21 cellular contexts compared by ENCODE assay signal in genomic region chr16:89388536-89388935, GRCh38.
DNase-seq lines count a peak whose midpoint lies in the region; ATAC-seq, FAIRE-seq and TF ChIP-seq lines count a peak whose summit lies in the region.
"Had no signal": no experiment of that assay in that cellular context is flagged by ENCODE, and none has a peak within 500 bp of the region (broad histone marks: within the 10 kb centered on the region; RNA-seq: fewer than 3 reads in every experiment).

No MANE protein-coding gene starts in this region.

- TF ChIP-seq RAD21 in K562 (CRISPR knock-in tag; conservative IDR thresholded peaks at IDR 0.05 in 1 of 2, IDR thresholded peaks at IDR 0.05 in 1 of 2) = no peak

- no peak overlapping the region for H3K27ac ChIP-seq in CD8-positive, alpha-beta memory T cell (ENCODE audit: low read depth, low read length)
- H3K27ac ChIP-seq in K562 (ENCODE audit: extremely low read depth, low read depth, low read length) (no peak overlapping the region; the same call in 2 of the 3 replicates), osteoblast (ENCODE audit: low read depth, low read length) (no peak overlapping the region), uterus (no peak overlapping the region)
- H3K27ac ChIP-seq: A549, HL-60, ovary, right atrium auricular region, SK-N-MC had no signal

- TF ChIP-seq EP300 in K562 (IDR thresholded peaks at IDR 0.05; ENCODE audit: low read length) = no peak

- H3K27me3 Mint-ChIP-seq in activated CD4-positive, alpha-beta memory T cell treated with anti-CD3 and anti-CD28 coated beads for 36 hours = no peaks in the 10 kb centered on the region
- H3K27me3 Mint-ChIP-seq in activated CD4-positive, alpha-beta memory T cell treated with anti-CD3 and anti-CD28 coated beads, Interleukin-2, amount 10 ng/mL, durations not matched to agents 7 days and 5 days = no peaks in the 10 kb centered on the region
- H3K27me3 Mint-ChIP-seq in CD8-positive, alpha-beta memory T cell = no peaks in the 10 kb centered on the region

- 75% methylated on average over 7 of the region's 9 CpGs for WGBS in K562 (ENCODE audit: insufficient coverage, low coverage, missing lambda C conversion rate)

- peaks cover 2% of the 10 kb centered on the region for H3K9me3 Mint-ChIP-seq in activated CD4-positive, alpha-beta memory T cell treated with anti-CD3 and anti-CD28 coated beads for 36 hours
- peaks cover 4% of the 10 kb centered on the region for H3K9me3 Mint-ChIP-seq in activated CD4-positive, alpha-beta memory T cell treated with anti-CD3 and anti-CD28 coated beads, Interleukin-2, amount 10 ng/mL, durations not matched to agents 7 days and 5 days
- H3K9me3 Mint-ChIP-seq in CD8-positive, alpha-beta memory T cell = peaks cover 0 to 1% (median 0%) of the 10 kb centered on the region in 5 donors

- in situ Hi-C loops in K562 (cut with MboI) = no loop called here

- no peak for TF ChIP-seq POLR2A in K562 (conservative IDR thresholded peaks at IDR 0.05)
- no peak for TF ChIP-seq POLR2A in uterus (IDR thresholded peaks at IDR 0.05)

- TF ChIP-seq CTCF in K562 (IDR thresholded peaks at IDR 0.05 in 2 of 3, conservative IDR thresholded peaks at IDR 0.05 in 1 of 3; ENCODE audit: insufficient read depth in 2 of 3, low read depth in 1 of 3, low read length in 3 of 3) = no peak
- no peak for TF ChIP-seq CTCF in osteoblast (IDR thresholded peaks at IDR 0.05; ENCODE audit: extremely low read depth, low read depth, low read length)
- TF ChIP-seq CTCF in uterus (IDR thresholded peaks at IDR 0.05) = no peak

- no peak overlapping the region; the same call in 1 of the 2 replicates for H3K4me2 ChIP-seq in K562 (ENCODE audit: insufficient read depth, low read length)
- no peak overlapping the region for H3K4me2 ChIP-seq in osteoblast (ENCODE audit: insufficient read depth, low read length)
- H3K4me2 ChIP-seq: A549 had no signal

- H3K27me3 ChIP-seq in CD8-positive, alpha-beta memory T cell (ENCODE audit: insufficient read depth, low read length, poor library complexity, severe bottlenecking) = no peaks in the 10 kb centered on the region
- H3K27me3 ChIP-seq in K562 (ENCODE audit: control insufficient read depth in 2 of 2, insufficient read depth in 2 of 2, low read length in 2 of 2) = no peaks in the 10 kb centered on the region
- no peaks in the 10 kb centered on the region for H3K27me3 ChIP-seq in osteoblast (ENCODE audit: insufficient read depth, low read length)
- no peaks in the 10 kb centered on the region for H3K27me3 ChIP-seq in uterus
- H3K27me3 ChIP-seq: BE2C, ovary, right atrium auricular region had no signal

- H3K4me3 Mint-ChIP-seq in activated CD4-positive, alpha-beta memory T cell treated with anti-CD3 and anti-CD28 coated beads for 36 hours = no peak overlapping the region
- no peak overlapping the region for H3K4me3 Mint-ChIP-seq in activated CD4-positive, alpha-beta memory T cell treated with anti-CD3 and anti-CD28 coated beads, Interleukin-2, amount 10 ng/mL, durations not matched to agents 7 days and 5 days
- H3K4me3 Mint-ChIP-seq in CD8-positive, alpha-beta memory T cell = peak overlapping the region in 2 of 7 donors; percentile 27 to 41

- peaks cover 17% of the 10 kb centered on the region for H3K36me3 Mint-ChIP-seq in activated CD4-positive, alpha-beta memory T cell treated with anti-CD3 and anti-CD28 coated beads for 36 hours
- peaks cover 42% of the 10 kb centered on the region for H3K36me3 Mint-ChIP-seq in activated CD4-positive, alpha-beta memory T cell treated with anti-CD3 and anti-CD28 coated beads, Interleukin-2, amount 10 ng/mL, durations not matched to agents 7 days and 5 days (ENCODE audit: low read depth)
- peaks cover 4 to 39% (median 5%) of the 10 kb centered on the region in 3 donors for H3K36me3 Mint-ChIP-seq in CD8-positive, alpha-beta memory T cell

- H3K79me2 ChIP-seq in K562 (ENCODE audit: control insufficient read depth, insufficient read depth, low read length) (peaks cover 91% of the 10 kb centered on the region), osteoblast (ENCODE audit: insufficient read depth, low read length) (peaks cover 92% of the 10 kb centered on the region)

- no peak for ATAC-seq in K562
- ATAC-seq in GM19397 (IDR thresholded peaks at IDR 0.05; ENCODE audit: unreplicated experiment) = no peak
- ATAC-seq: A549, left cardiac atrium had no signal

- intact Hi-C loops in activated CD4-positive, alpha-beta memory T cell treated with anti-CD3 and anti-CD28 coated beads for 36 hours (cut with micrococcal nuclease) = loop anchor here (1.0 kb wide), 1 partner anchor 27 kb away; no protein-coding TSS in a partner anchor
- intact Hi-C loops in K562 (cut with micrococcal nuclease) = no loop called here
- intact Hi-C loops in uterus (cut with DNase I; ENCODE audit: low total_unique reads) = no loop called here

- H3K27ac Mint-ChIP-seq in activated CD4-positive, alpha-beta memory T cell treated with anti-CD3 and anti-CD28 coated beads for 36 hours = peak overlapping the region; percentile 38
- no peak overlapping the region for H3K27ac Mint-ChIP-seq in activated CD4-positive, alpha-beta memory T cell treated with anti-CD3 and anti-CD28 coated beads, Interleukin-2, amount 10 ng/mL, durations not matched to agents 7 days and 5 days
- H3K27ac Mint-ChIP-seq in CD8-positive, alpha-beta memory T cell = peak overlapping the region in 6 of 8 donors; percentile 46 to 87 (median 68)

- H3K36me3 ChIP-seq in CD8-positive, alpha-beta memory T cell (ENCODE audit: insufficient read depth, low read length) = no peaks in the 10 kb centered on the region
- peaks cover 23% of the 10 kb centered on the region; the same call in 2 of the 3 replicates for H3K36me3 ChIP-seq in K562 (ENCODE audit: control insufficient read depth, insufficient read depth, low read length)
- peaks cover 4% of the 10 kb centered on the region for H3K36me3 ChIP-seq in osteoblast (ENCODE audit: insufficient read depth, low read length)
- no peaks in the 10 kb centered on the region for H3K36me3 ChIP-seq in uterus
- H3K36me3 ChIP-seq: ovary had no signal

- DNase-seq in activated CD4-positive, alpha-beta memory T cell treated with anti-CD3 and anti-CD28 coated beads for 36 hours = no peak
- DNase-seq in activated CD4-positive, alpha-beta memory T cell treated with anti-CD3 and anti-CD28 coated beads, Interleukin-2, amount 10 ng/mL, durations not matched to agents 7 days and 5 days = no peak
- no peak for DNase-seq in CD8-positive, alpha-beta memory T cell
- DNase-seq in K562 (ENCODE audit: extremely low read depth in 1 of 4, low spot score in 3 of 4) (no peak), osteoblast (ENCODE audit: insufficient read length, low spot score, missing footprints) (peak; percentile 43), NK-92 (lab: John Stamatoyannopoulos, UW; ENCODE audit: unreplicated experiment) (no peak), uterus (no peak)
- DNase-seq: activated CD4-positive, CD25-positive, alpha-beta regulatory T cell; BE2C; IMR-90; left cardiac atrium; NCI-H1417 treated with DMSO at 0.1 percent for 48 hours; NCI-H446 treated with DMSO at 0.1 percent for 48 hours; ovary had no signal

- H3K9ac ChIP-seq in K562 (ENCODE audit: insufficient read depth in 1 of 2, low read depth in 2 of 2, low read length in 2 of 2) = peak overlapping the region in 1 of 2 experiments; percentile 66; a peak in 2 of 4 replicates

- CTCF ChIA-PET in activated CD4-positive, alpha-beta memory T cell treated with anti-CD3 and anti-CD28 coated beads for 36 hours (lab: Charles Lee) = no interaction called here
- CTCF ChIA-PET in activated CD4-positive, alpha-beta memory T cell treated with anti-CD3 and anti-CD28 coated beads, Interleukin-2, amount 10 ng/mL, durations not matched to agents 7 days and 5 days (lab: Charles Lee) = no interaction called here
- CTCF ChIA-PET in CD8-positive, alpha-beta memory T cell (lab: Charles Lee) = no interaction called here
- CTCF ChIA-PET in K562 (lab: Yijun Ruan, JAX; ENCODE audit: low intra/inter-chr PET ratio) = no interaction called here

- peaks cover 75% of the 10 kb centered on the region for H3K4me1 Mint-ChIP-seq in activated CD4-positive, alpha-beta memory T cell treated with anti-CD3 and anti-CD28 coated beads for 36 hours (ENCODE audit: low read depth)
- peaks cover 60% of the 10 kb centered on the region for H3K4me1 Mint-ChIP-seq in activated CD4-positive, alpha-beta memory T cell treated with anti-CD3 and anti-CD28 coated beads, Interleukin-2, amount 10 ng/mL, durations not matched to agents 7 days and 5 days
- H3K4me1 Mint-ChIP-seq in CD8-positive, alpha-beta memory T cell = peaks cover 69 to 85% (median 80%) of the 10 kb centered on the region in 3 donors

- no TSS peak for BruUV-seq in K562 (replicated peaks; lab: Mats Ljungman, UMichigan)

- H4K20me1 ChIP-seq in K562 (replicated peaks; ENCODE audit: control insufficient read depth, insufficient read depth, low read length) = peaks cover 53% of the 10 kb centered on the region
- peaks cover 73% of the 10 kb centered on the region for H4K20me1 ChIP-seq in osteoblast (ENCODE audit: insufficient read depth, low read length)

- POLR2A ChIA-PET in activated CD4-positive, alpha-beta memory T cell treated with anti-CD3 and anti-CD28 coated beads for 36 hours (lab: Charles Lee) = no interaction called here
- POLR2A ChIA-PET in activated CD4-positive, alpha-beta memory T cell treated with anti-CD3 and anti-CD28 coated beads, Interleukin-2, amount 10 ng/mL, durations not matched to agents 7 days and 5 days (lab: Charles Lee) = interaction anchor here (0.6 kb wide), 1 partner anchor 58 kb away, joined by 3 read pairs; no protein-coding TSS in a partner anchor
- POLR2A ChIA-PET in CD8-positive, alpha-beta memory T cell (lab: Charles Lee) = interaction anchor here (0.7 kb wide), 1 partner anchor 14 kb away, joined by 4 read pairs; no protein-coding TSS in a partner anchor
- POLR2A ChIA-PET in K562 (lab: Yijun Ruan, JAX) = interaction anchor here (1.6 kb wide), 1 partner anchor 21 kb away, joined by 3 read pairs; no protein-coding TSS in a partner anchor

- H3K4me1 ChIP-seq in CD8-positive, alpha-beta memory T cell (ENCODE audit: insufficient read depth, low read length) = peaks cover 63% of the 10 kb centered on the region
- peaks cover 16 to 37% of the 10 kb centered on the region in 2 experiments for H3K4me1 ChIP-seq in K562 (replicated peaks in 1 of 2; ENCODE audit: control insufficient read depth in 2 of 2, insufficient read depth in 2 of 2, low read length in 2 of 2)
- no peaks in the 10 kb centered on the region for H3K4me1 ChIP-seq in osteoblast (ENCODE audit: insufficient read depth, low read length)
- H3K4me1 ChIP-seq in uterus = peaks cover 0 to 12% of the 10 kb centered on the region in 2 donors
- H3K4me1 ChIP-seq: BE2C had no signal

- peaks cover 15% of the 10 kb centered on the region for H3K9me1 ChIP-seq in K562 (ENCODE audit: control insufficient read depth, insufficient read depth, low read length)

- no peak for FAIRE-seq in K562 (lab: Jason Lieb, UNC)
- FAIRE-seq: A549, bronchial epithelial cell, RCC 7860 had no signal

- no peaks in the 10 kb centered on the region for H3K9me3 ChIP-seq in CD8-positive, alpha-beta memory T cell (ENCODE audit: low read length)
- H3K9me3 ChIP-seq in K562 (replicated peaks; ENCODE audit: control insufficient read depth, insufficient read depth, low read depth, low read length) = 0 out of 2 replicates have a peak, but pooled peaks cover 3% of the 10 kb centered on the region
- no peaks in the 10 kb centered on the region for H3K9me3 ChIP-seq in osteoblast (ENCODE audit: low read depth, low read length)
- no peaks in the 10 kb centered on the region for H3K9me3 ChIP-seq in uterus
- H3K9me3 ChIP-seq: A549, BE2C, ovary, right atrium auricular region had no signal

- H2AFZ ChIP-seq in K562 (ENCODE audit: low read depth, low read length) = no peak overlapping the region
- no peak overlapping the region for H2AFZ ChIP-seq in osteoblast (ENCODE audit: low read length)

- H3K4me3 ChIP-seq in CD8-positive, alpha-beta memory T cell (ENCODE audit: low read length) = no peak overlapping the region
- H3K4me3 ChIP-seq in K562 (no peak overlapping the region), osteoblast (ENCODE audit: insufficient read depth, low read length) (no peak overlapping the region), uterus (no peak overlapping the region)
- H3K4me3 ChIP-seq: A549, ovary, right atrium auricular region, SK-N-MC had no signal
